8 cellular contexts compared by ENCODE assay signal in the genomic region with DNA sequence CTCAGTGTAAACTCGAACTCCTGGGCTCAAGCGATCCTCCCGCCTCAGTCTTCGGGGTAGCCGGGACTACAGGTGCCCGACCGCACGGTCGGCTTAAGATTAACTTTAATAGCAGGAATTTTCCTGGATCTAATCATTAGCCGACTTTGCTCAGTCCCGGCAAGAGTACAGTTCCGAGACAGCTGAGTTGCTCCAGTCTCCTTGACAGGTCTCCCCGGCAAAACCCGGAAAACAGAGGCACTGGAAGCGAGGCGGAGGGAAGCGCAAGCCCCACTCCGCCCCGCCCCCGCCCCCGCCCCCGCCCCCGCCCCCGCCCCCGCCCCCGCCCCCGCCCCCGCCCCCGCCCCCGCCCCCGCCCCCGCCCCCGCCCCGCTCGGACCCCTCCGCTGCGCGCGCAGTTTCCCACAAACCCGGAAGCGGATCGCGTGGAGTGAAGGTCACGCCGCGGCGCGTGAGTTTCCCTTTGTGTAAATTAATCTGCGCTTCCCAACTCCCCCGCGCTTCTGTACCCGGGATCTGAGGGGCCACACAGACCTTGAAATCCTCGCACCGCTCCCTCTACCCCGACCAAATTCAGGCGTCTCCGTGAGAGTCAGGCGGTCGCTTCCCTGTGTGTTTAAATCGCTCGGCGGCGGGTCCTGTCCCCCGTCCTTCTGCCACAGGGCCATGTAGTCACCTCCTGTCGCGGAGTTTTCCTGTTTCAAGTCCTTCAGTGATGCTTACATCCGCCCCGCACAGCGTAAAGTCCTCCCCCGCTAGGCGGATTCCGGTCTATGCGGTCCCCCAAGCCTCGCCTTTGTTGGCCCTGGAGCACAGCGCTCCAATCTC. TPM values are rescaled to one million over a fixed set of nuclear protein-coding genes. Genes with fewer than 3 reads are reported as not detected.
DNase-seq lines count a peak whose midpoint lies in the region; ATAC-seq and TF ChIP-seq lines count a peak whose summit lies in the region.

A gene (plus strand): TSS at position 397 of the 828 bp plus-strand sequence. CDS start 3,244 bp downstream, outside the sequence.

- peak; percentile 51 for ATAC-seq in HG03280 (IDR thresholded peaks at IDR 0.05; ENCODE audit: unreplicated experiment)

- DNase-seq in NCI-H460 (ENCODE audit: extremely low read depth, low read depth) (peak; percentile 59), choroid plexus epithelial cell (ENCODE audit: low read depth) (peak; percentile 79), kidney tubule cell (ENCODE audit: low spot score) (peak; percentile 90), GOT3 (lab: John Stamatoyannopoulos, UW) (no peak)
- peak; percentile 83 to 86 for DNase-seq in activated CD4-positive, alpha-beta T cell treated with anti-CD3 and anti-CD28 coated beads for 4 hours
- peak; percentile 76 for DNase-seq in stimulated activated CD4-positive, alpha-beta T cell treated with anti-CD3 and anti-CD28 coated beads, Interleukin-15, amount 100 ng/mL, for 24 hours

- peak; percentile 29 for TF ChIP-seq CTCF in choroid plexus epithelial cell (conservative IDR thresholded peaks at IDR 0.05; ENCODE audit: low read depth, low read length)

- TF ChIP-seq POLR2A in GM10847 (IDR thresholded peaks at IDR 0.05; ENCODE audit: extremely low read depth, insufficient read length), result peak; percentile 59

- peak within 1 kb of the TSS; percentile 89 for H3K4me3 ChIP-seq in choroid plexus epithelial cell (ENCODE audit: low read depth, low read length)

RNA-seq across cellular contexts. Expression of the gene that starts here (rescaled TPM):
- 8.8 and 10.1 TPM in 2 replicates for total RNA-seq in NCI-H460 (2014; rRNA removed; shearing (Covaris generic))
- 1.8 and 3.4 TPM in 2 replicates for polyA plus RNA-seq in NCI-H460 (2014; cell fraction: nucleus; rRNA removed)
